Comparison of ENCODE assay signal across 8 cellular contexts in genomic region chr2:167608487-167608886, GRCh38.
"Had no signal": no experiment of that assay in that cellular context is flagged by ENCODE, and none has a peak within 500 bp of the region (broad histone marks: within the 10 kb centered on the region; RNA-seq: fewer than 3 reads in every experiment).

No MANE protein-coding gene starts in this region.

- FAIRE-seq: G401.6, GM12878, GM12891, GM12892, GM18507, GM19239 had no signal

- DNase-seq: GDM1, GF-D8 had no signal

- H3K4me3 ChIP-seq: GM12878 had no signal

- ATAC-seq: GM12878 had no signal
